In genomic region chr6:33165581-33166258, GRCh38 we compare ENCODE assay signal across 1 cellular context.
TF ChIP-seq lines count a peak whose summit lies in the region.

No MANE protein-coding gene starts in this region.

TF ChIP-seq in HepG2, 621 proteins besides CTCF, POLR2A, EP300 and RAD21:
- TF ChIP-seq ZNF703 (CRISPR knock-in tag; IDR thresholded peaks at IDR 0.05; ENCODE audit: borderline replicate concordance) (no peak), MAZ (IDR thresholded peaks at IDR 0.05; ENCODE audit: borderline replicate concordance, low read depth, low read length) (no peak), MAZ (CRISPR knock-in tag; IDR thresholded peaks at IDR 0.05; ENCODE audit: low read depth) (no peak), ZNF781 (CRISPR knock-in tag; IDR thresholded peaks at IDR 0.05; ENCODE audit: borderline replicate concordance, not compliant biosample characterization) (no peak), GATAD1 (CRISPR knock-in tag; IDR thresholded peaks at IDR 0.05) (no peak), NFYB (CRISPR knock-in tag; IDR thresholded peaks at IDR 0.05) (no peak), NR2F6 (IDR thresholded peaks at IDR 0.05) (peak; percentile 20; the same call in 1 of the 2 replicates), NR2F6 (CRISPR knock-in tag; IDR thresholded peaks at IDR 0.05) (no peak), ZNF629 (CRISPR knock-in tag; conservative IDR thresholded peaks at IDR 0.05) (no peak), NCOR1 (IDR thresholded peaks at IDR 0.05; ENCODE audit: borderline replicate concordance, low read length) (peak; percentile 34; the same call in 1 of the 2 replicates)
